10 cellular contexts compared by ENCODE assay signal in the genomic region with DNA sequence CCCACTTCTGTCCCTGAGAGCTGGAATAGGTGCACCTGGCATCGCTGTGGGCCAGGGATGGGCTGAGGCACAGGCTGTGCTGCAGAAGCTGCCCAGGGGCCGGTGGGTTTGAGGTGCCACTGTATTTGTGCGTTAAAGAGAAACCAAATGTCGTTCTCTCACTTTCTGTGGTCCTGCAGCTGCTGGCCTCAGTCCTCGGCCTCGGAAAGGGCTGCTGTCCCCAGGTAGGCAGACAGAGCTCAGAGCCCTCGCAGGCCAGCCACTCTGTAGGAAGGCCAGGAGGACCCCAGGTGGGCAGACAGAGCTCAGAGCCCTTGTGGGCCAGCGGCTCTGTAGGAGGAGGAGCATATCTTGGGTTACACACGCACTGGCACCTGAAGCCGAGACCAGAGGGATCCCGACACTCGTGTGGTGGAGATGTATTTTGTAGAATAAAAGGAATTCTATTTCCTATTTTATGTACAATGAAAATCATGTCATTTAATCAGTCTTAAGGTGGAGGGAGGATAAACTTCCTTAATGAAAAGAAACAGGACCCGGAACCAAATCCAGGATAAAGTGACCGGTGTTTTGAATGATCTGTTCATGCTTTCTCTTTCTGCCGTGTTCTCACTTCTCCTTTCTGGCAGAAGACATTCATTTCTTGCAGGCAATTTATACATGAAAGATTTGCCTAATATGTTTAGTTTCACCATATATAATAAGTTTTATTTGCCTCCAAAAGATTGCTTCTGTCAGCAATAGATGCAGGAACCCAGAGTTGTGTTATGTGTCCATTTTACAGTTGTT. TPM values are rescaled to one million over a fixed set of nuclear protein-coding genes. Genes with fewer than 3 reads are reported as not detected.
DNase-seq lines count a peak whose midpoint lies in the region; ATAC-seq and TF ChIP-seq lines count a peak whose summit lies in the region.
"Had no signal": no experiment of that assay in that cellular context is flagged by ENCODE, and none has a peak within 500 bp of the region (broad histone marks: within the 10 kb centered on the region; RNA-seq: fewer than 3 reads in every experiment).

No MANE protein-coding gene starts in this region.

- DNase-seq in NOMO-1 (lab: John Stamatoyannopoulos, UW; ENCODE audit: unreplicated experiment in 2 of 2) (peak; percentile 49 to 89), left ventricle myocardium inferior (no peak), upper lobe of right lung (no peak), glomerular visceral epithelial cell (ENCODE audit: extremely low spot score) (no peak), KBM-7 (no peak)
- no peak for DNase-seq in stimulated activated CD8-positive, alpha-beta memory T cell treated with anti-CD3 and anti-CD28 coated beads, Interleukin-4, amount 100 ng/mL, for 48 hours

- intact Hi-C loops in left ventricle myocardium inferior (cut with micrococcal nuclease) (no loop called here), upper lobe of right lung (cut with DNase I) (no loop called here)

- H3K9me3 ChIP-seq in BLaER1 (no peaks in the 10 kb centered on the region), left ventricle myocardium inferior (replicated peaks) (no peaks in the 10 kb centered on the region), upper lobe of right lung (no peaks in the 10 kb centered on the region)

- no peak for TF ChIP-seq CTCF in left ventricle myocardium inferior (IDR thresholded peaks at IDR 0.05; ENCODE audit: borderline replicate concordance)
- no peak for TF ChIP-seq CTCF in upper lobe of right lung (IDR thresholded peaks at IDR 0.05)

- ATAC-seq in GM21619 (IDR thresholded peaks at IDR 0.05; ENCODE audit: unreplicated experiment) (peak; percentile 61), upper lobe of right lung (no peak)

- peaks cover 95% of the 10 kb centered on the region for H4K20me1 ChIP-seq in BLaER1

- peak overlapping the region; percentile 80 for H3K27ac ChIP-seq in BLaER1
- H3K27ac ChIP-seq in left ventricle myocardium inferior (replicated peaks): peak overlapping the region; percentile 80
- H3K27ac ChIP-seq in upper lobe of right lung: peak overlapping the region; percentile 86

- no peaks in the 10 kb centered on the region for H3K27me3 ChIP-seq in BLaER1
- no peaks in the 10 kb centered on the region for H3K27me3 ChIP-seq in left ventricle myocardium inferior (ENCODE audit: low read depth)
- H3K27me3 ChIP-seq in upper lobe of right lung: no peaks in the 10 kb centered on the region

- H3K4me3 ChIP-seq in BLaER1 (peak overlapping the region; percentile 56), left ventricle myocardium inferior (peak overlapping the region; percentile 57), upper lobe of right lung (peak overlapping the region; percentile 45)

- in situ Hi-C loops in KBM-7 (cut with MboI; ENCODE audit: low pct_unique_long_range_greater_than_20kb, low sequenced_read_pairs): no loop called here

- peaks cover 83% of the 10 kb centered on the region for H3K4me1 ChIP-seq in BLaER1
- H3K4me1 ChIP-seq in left ventricle myocardium inferior: peaks cover 49% of the 10 kb centered on the region
- H3K4me1 ChIP-seq in upper lobe of right lung: peaks cover 29% of the 10 kb centered on the region

- H3K4me2 ChIP-seq in BLaER1: peak overlapping the region; percentile 95

- peak overlapping the region; percentile 73 for H3K9ac ChIP-seq in BLaER1

- H3K36me3 ChIP-seq in BLaER1 (peaks cover 14% of the 10 kb centered on the region), left ventricle myocardium inferior (no peaks in the 10 kb centered on the region), upper lobe of right lung (no peaks in the 10 kb centered on the region)

RNA-seq across cellular contexts. Expression of gene HGFAC, which starts 54.4 kb away (rescaled TPM):
- total RNA-seq in left ventricle myocardium inferior (0.80 TPM), upper lobe of right lung (1.2 TPM)
- total RNA-seq: activated CD8-positive, alpha-beta memory T cell treated with anti-CD3 and anti-CD28 coated beads for 36 hours; Daoy had no signal

Comparison
In these comparisons a context has a peak if more than half of its experiments do, and no peak if none do; other contexts are left out.
1. DNase-seq: peak in NOMO-1 (2 of 2); none in left ventricle myocardium inferior (single experiment), upper lobe of right lung (single experiment), glomerular visceral epithelial cell (single experiment), stimulated activated CD8-positive, alpha-beta memory T cell treated with anti-CD3 and anti-CD28 coated beads, Interleukin-4, amount 100 ng/mL, for 48 hours (single experiment) and KBM-7 (single experiment).
2. Peak in every context shown above with its lines, with median percentiles within 50 percentile points of each other: H3K27ac ChIP-seq and H3K4me3 ChIP-seq.